ENCODE assay signal across 15 cellular contexts in the genomic region with DNA sequence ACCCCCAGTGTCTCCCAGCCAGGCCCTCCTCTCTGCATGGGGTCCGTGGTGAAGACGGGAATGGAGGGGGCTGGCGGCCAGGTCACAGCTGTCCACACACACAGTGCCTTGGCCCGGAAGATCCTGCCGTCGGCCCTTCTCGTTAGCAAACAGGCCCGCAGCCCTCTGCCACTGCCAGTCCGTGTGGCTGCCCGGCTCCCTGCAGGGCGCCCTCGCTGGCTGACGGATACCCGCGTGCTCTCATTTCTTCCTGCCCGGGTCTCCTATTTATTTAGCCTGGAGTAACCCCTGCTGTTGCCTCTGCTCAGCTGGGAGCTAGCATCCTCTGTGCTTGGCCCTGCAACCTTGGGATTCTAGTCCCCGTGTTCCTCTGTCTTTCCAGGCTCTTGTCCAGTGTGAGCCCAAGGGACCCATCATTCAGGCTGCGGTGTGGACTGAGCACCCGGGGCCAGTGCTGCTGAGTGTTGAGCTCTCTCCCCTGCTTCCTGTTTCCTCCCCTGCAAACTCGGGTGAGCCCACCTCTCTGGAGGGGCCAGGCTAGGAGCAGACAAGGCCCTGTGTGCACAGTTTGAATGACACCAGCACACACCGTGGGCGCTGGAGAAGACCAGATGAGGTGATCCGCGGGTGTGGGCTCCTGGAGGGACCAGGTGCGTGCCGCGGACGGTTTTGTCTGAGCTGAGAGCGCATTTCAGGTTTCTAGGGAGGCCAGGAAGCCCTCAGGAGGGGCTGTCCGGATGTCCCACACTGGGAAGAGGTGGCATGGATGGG. TPM values are rescaled to one million over a fixed set of nuclear protein-coding genes. Genes with fewer than 3 reads are reported as not detected.
DNase-seq lines count a peak whose midpoint lies in the region; ATAC-seq and TF ChIP-seq lines count a peak whose summit lies in the region.
"Had no signal": no experiment of that assay in that cellular context is flagged by ENCODE, and none has a peak within 500 bp of the region (broad histone marks: within the 10 kb centered on the region; RNA-seq: fewer than 3 reads in every experiment).

No MANE protein-coding gene starts in this region.

- TF ChIP-seq POLR2A in right lobe of liver (IDR thresholded peaks at IDR 0.05) (peak; percentile 67), tibial nerve (IDR thresholded peaks at IDR 0.05) (no peak)

- H3K9me3 Mint-ChIP-seq in activated CD8-positive, alpha-beta memory T cell treated with anti-CD3 and anti-CD28 coated beads, Interleukin-2, amount 10 ng/mL, durations not matched to agents 7 days and 5 days (ENCODE audit: low read depth), result peaks cover 7% of the 10 kb centered on the region

- 2% methylated on average over 16 of the region's 30 CpGs for WGBS in right lobe of liver (ENCODE audit: insufficient coverage, low coverage, low lambda C conversion rate, missing lambda C conversion rate)
- 44 to 52% methylated on average over 24 to 25 of the region's 30 CpGs for WGBS in tibial nerve, 2 donors

- peaks cover 0 to 65% (median 37%) of the 10 kb centered on the region in 4 donors for H3K4me1 ChIP-seq in right lobe of liver
- H3K4me1 ChIP-seq in tibial nerve, result peaks cover 0 to 44% (median 12%) of the 10 kb centered on the region in 4 donors

- TF ChIP-seq CTCF in cardiac fibroblast (IDR thresholded peaks at IDR 0.05; ENCODE audit: low read depth, low read length) (no peak), right lobe of liver (IDR thresholded peaks at IDR 0.05) (peak in 2 of 4 donors; percentile 12 to 14), tibial nerve (IDR thresholded peaks at IDR 0.05) (no peak)

- H3K27me3 ChIP-seq in right lobe of liver (no peaks in the 10 kb centered on the region), tibial nerve (peaks cover 0 to 14% of the 10 kb centered on the region in 2 donors)
- H3K27me3 ChIP-seq: hepatocyte had no signal

- H3K4me1 Mint-ChIP-seq in activated CD8-positive, alpha-beta memory T cell treated with anti-CD3 and anti-CD28 coated beads, Interleukin-2, amount 10 ng/mL, durations not matched to agents 7 days and 5 days, result peaks cover 32% of the 10 kb centered on the region

- ATAC-seq in activated CD8-positive, alpha-beta memory T cell treated with anti-CD3 and anti-CD28 coated beads, Interleukin-2, amount 10 ng/mL, durations not matched to agents 7 days and 5 days, result no peak
- ATAC-seq in right lobe of liver (peak; percentile 58 to 68 (median 60)), GM18909 (IDR thresholded peaks at IDR 0.05; ENCODE audit: poor library complexity, unreplicated experiment) (no peak), HG02885 (IDR thresholded peaks at IDR 0.05; ENCODE audit: poor library complexity, unreplicated experiment) (no peak)

- peaks cover 10% of the 10 kb centered on the region for H3K27me3 Mint-ChIP-seq in activated CD8-positive, alpha-beta memory T cell treated with anti-CD3 and anti-CD28 coated beads, Interleukin-2, amount 10 ng/mL, durations not matched to agents 7 days and 5 days

- H3K4me3 Mint-ChIP-seq in activated CD8-positive, alpha-beta memory T cell treated with anti-CD3 and anti-CD28 coated beads, Interleukin-2, amount 10 ng/mL, durations not matched to agents 7 days and 5 days, result no peak overlapping the region
- H3K4me3 Mint-ChIP-seq: T-helper 1 cell treated with Interleukin-12 subunit alpha and Interleukin-12 subunit beta and Interleukin-4 antibody, amounts not matched to agents 30 μg/mL and 1 μg/mL, for 36 hours had no signal

- H3K4me3 ChIP-seq in cardiac fibroblast (replicated peaks in 1 of 2; ENCODE audit: low read depth in 2 of 2, low read length in 2 of 2), result no peak overlapping the region
- H3K4me3 ChIP-seq in right lobe of liver, result peak overlapping the region in 1 of 3 donors; percentile 33
- H3K4me3 ChIP-seq in tibial nerve, result no peak overlapping the region
- H3K4me3 ChIP-seq: coronary artery, hepatocyte had no signal

- no peak overlapping the region for H3K27ac Mint-ChIP-seq in activated CD8-positive, alpha-beta memory T cell treated with anti-CD3 and anti-CD28 coated beads, Interleukin-2, amount 10 ng/mL, durations not matched to agents 7 days and 5 days
- H3K27ac Mint-ChIP-seq: T-helper 1 cell treated with Interleukin-12 subunit alpha and Interleukin-12 subunit beta and Interleukin-4 antibody, amounts not matched to agents 30 μg/mL and 1 μg/mL, for 36 hours had no signal

- peak; percentile 14 for DNase-seq in activated CD8-positive, alpha-beta memory T cell treated with anti-CD3 and anti-CD28 coated beads, Interleukin-2, amount 50 U/mL, for 4 hours
- no peak for DNase-seq in activated CD8-positive, alpha-beta memory T cell treated with anti-CD3 and anti-CD28 coated beads, Interleukin-2, amount 10 ng/mL, durations not matched to agents 7 days and 5 days
- peak; percentile 18 to 43 for DNase-seq in cardiac fibroblast (ENCODE audit: low read depth in 2 of 2)
- peak; percentile 85 to 92 (median 90) for DNase-seq in right lobe of liver
- peak; percentile 56 to 68 for DNase-seq in tibial nerve (ENCODE audit: low spot score in 2 of 2)
- no peak for DNase-seq in putamen (ENCODE audit: low spot score)
- DNase-seq: activated T-cell treated with anti-CD3 and anti-CD28 coated beads for 4 hours; NCI-H510A treated with DMSO at 0.1 percent for 48 hours; stimulated activated CD4-positive, alpha-beta T cell treated with anti-CD3 and anti-CD28 coated beads, Interleukin-4, amount 100 ng/mL, for 4 hours; trophoblast cell had no signal

- CTCF ChIA-PET in activated CD8-positive, alpha-beta memory T cell treated with anti-CD3 and anti-CD28 coated beads, Interleukin-2, amount 10 ng/mL, durations not matched to agents 7 days and 5 days (lab: Charles Lee), result interaction anchor here (1.0 to 3.4 kb wide), 3 partner anchors 8 to 265 kb away, joined by 5 to 17 read pairs (median 6); no protein-coding TSS in a partner anchor

- no peaks in the 10 kb centered on the region for H3K9me3 ChIP-seq in right lobe of liver
- no peaks in the 10 kb centered on the region for H3K9me3 ChIP-seq in tibial nerve

- intact Hi-C loops in right lobe of liver (cut with DNase I), result loop anchor here (5.0 to 10.0 kb wide), 4 partner anchors 38 to 156 kb away; partner anchors contain the start of gene RXRA (in 1 of the 2)

- H3K36me3 Mint-ChIP-seq in activated CD8-positive, alpha-beta memory T cell treated with anti-CD3 and anti-CD28 coated beads, Interleukin-2, amount 10 ng/mL, durations not matched to agents 7 days and 5 days, result peaks cover 6% of the 10 kb centered on the region

- H3K36me3 ChIP-seq in right lobe of liver (no peaks in the 10 kb centered on the region), tibial nerve (no peaks in the 10 kb centered on the region)

- TF ChIP-seq EP300 in tibial nerve (IDR thresholded peaks at IDR 0.05), result peak in 1 of 2 donors; percentile 57

- peak overlapping the region; percentile 35 to 89 (median 83) for H3K27ac ChIP-seq in right lobe of liver
- peak overlapping the region in 1 of 4 donors; percentile 20 for H3K27ac ChIP-seq in tibial nerve
- H3K27ac ChIP-seq: coronary artery, hepatocyte had no signal

RNA-seq across cellular contexts. Expression of gene RNU6ATAC, which starts 14.6 kb away (rescaled TPM):
- 10 to 100 TPM in 1 of 2 experiments, not detected in 1; 46.3 TPM for total RNA-seq in activated CD8-positive, alpha-beta memory T cell treated with anti-CD3 and anti-CD28 coated beads, Interleukin-2, amount 10 ng/mL, durations not matched to agents 7 days and 5 days
- total RNA-seq in right lobe of liver, result 10 to 100 TPM in 4 of 6 experiments, not detected in 2; 17.4 to 91.1 (median 42.6) TPM
- total RNA-seq in tibial nerve, result not detected
- total RNA-seq: hepatocyte had no signal

RNA-seq across cellular contexts. Expression of gene WDR5, which starts 43.1 kb away (rescaled TPM):
- 10 to 100 TPM; 41.2 to 47.0 TPM for total RNA-seq in activated CD8-positive, alpha-beta memory T cell treated with anti-CD3 and anti-CD28 coated beads, Interleukin-2, amount 10 ng/mL, durations not matched to agents 7 days and 5 days
- total RNA-seq in right lobe of liver (10 to 100 TPM; 16.6 to 24.0 (median 19.9) TPM), tibial nerve (10 to 100 TPM; 16.4 to 32.7 (median 24.5) TPM)

Comparison
In these comparisons a context has a peak if more than half of its experiments do, and no peak if none do; other contexts are left out.
1. DNase-seq: peak in activated CD8-positive, alpha-beta memory T cell treated with anti-CD3 and anti-CD28 coated beads, Interleukin-2, amount 50 U/mL, for 4 hours (single experiment), cardiac fibroblast (2 of 2), right lobe of liver (3 of 3) and tibial nerve (2 of 2); none in activated CD8-positive, alpha-beta memory T cell treated with anti-CD3 and anti-CD28 coated beads, Interleukin-2, amount 10 ng/mL, durations not matched to agents 7 days and 5 days (single experiment) and putamen (single experiment).
2. ATAC-seq: peak in right lobe of liver (4 of 4); none in activated CD8-positive, alpha-beta memory T cell treated with anti-CD3 and anti-CD28 coated beads, Interleukin-2, amount 10 ng/mL, durations not matched to agents 7 days and 5 days (single experiment), GM18909 (single experiment) and HG02885 (single experiment).